1 cellular context compared by ENCODE assay signal in genomic region chr12:45315462-45315861, GRCh38.
TF ChIP-seq lines count a peak whose summit lies in the region.

No MANE protein-coding gene starts in this region.

TF ChIP-seq in K562, 482 proteins besides CTCF, POLR2A, EP300 and RAD21 (continued from another document and continues in another):
- TF ChIP-seq E4F1 (CRISPR knock-in tag; IDR thresholded peaks at IDR 0.05; ENCODE audit: borderline replicate concordance) (no peak), ARHGAP35 (IDR thresholded peaks at IDR 0.05; ENCODE audit: partially characterized antibody) (no peak), ZNF140 (CRISPR knock-in tag; IDR thresholded peaks at IDR 0.05) (no peak), SMC3 (conservative IDR thresholded peaks at IDR 0.05; ENCODE audit: insufficient read depth, low read depth, low read length) (no peak), MNT (conservative IDR thresholded peaks at IDR 0.05) (peak in 1 of 2 experiments; percentile 36; a peak in 2 of 4 replicates), POLR3A (IDR thresholded peaks at IDR 0.05; ENCODE audit: borderline replicate concordance, extremely low read depth, insufficient read depth, insufficient read length) (no peak), FOSL1 (tag; conservative IDR thresholded peaks at IDR 0.05) (peak; percentile 62), ZNF311 (CRISPR knock-in tag; IDR thresholded peaks at IDR 0.05) (0 out of 2 replicates have a peak, but pooled peaks have one; percentile 36), MEIS2 (IDR thresholded peaks at IDR 0.05; ENCODE audit: partially characterized antibody) (peak; percentile 43), ZSCAN29 (IDR thresholded peaks at IDR 0.05) (no peak), TAF9B (IDR thresholded peaks at IDR 0.05; ENCODE audit: partially characterized antibody) (peak; percentile 19), L3MBTL2 (IDR thresholded peaks at IDR 0.05) (no peak), ZKSCAN8 (CRISPR knock-in tag; IDR thresholded peaks at IDR 0.05) (no peak), HMGN3 (IDR thresholded peaks at IDR 0.05; ENCODE audit: borderline replicate concordance, extremely low read depth, insufficient read length, low read depth, low read length) (peak; percentile 42), NFIC (IDR thresholded peaks at IDR 0.05) (peak; percentile 52), GABPA (tag; conservative IDR thresholded peaks at IDR 0.05; ENCODE audit: low read depth) (0 out of 2 replicates have a peak, but pooled peaks have one; percentile 29), ZC3H11A (IDR thresholded peaks at IDR 0.05; ENCODE audit: low read depth, low read length) (no peak), ZFP30 (CRISPR knock-in tag; IDR thresholded peaks at IDR 0.05; ENCODE audit: borderline replicate concordance) (no peak), SMARCE1 (IDR thresholded peaks at IDR 0.05) (0 out of 2 replicates have a peak, but pooled peaks have one; percentile 62), KDM1A (IDR thresholded peaks at IDR 0.05) (peak; percentile 91 to 92), NR2C1 (IDR thresholded peaks at IDR 0.05) (no peak), NR2C1 (tag; IDR thresholded peaks at IDR 0.05) (0 out of 2 replicates have a peak, but pooled peaks have one; percentile 23), ZNF175 (CRISPR knock-in tag; IDR thresholded peaks at IDR 0.05; ENCODE audit: low read depth) (0 out of 2 replicates have a peak, but pooled peaks have one; percentile 47), POLR2H (tag; IDR thresholded peaks at IDR 0.05; ENCODE audit: low read depth) (no peak), ASH1L (IDR thresholded peaks at IDR 0.05; ENCODE audit: borderline replicate concordance, low read depth, partially characterized antibody) (peak; percentile 24), ZBTB40 (IDR thresholded peaks at IDR 0.05) (peak; percentile 50; the same call in 1 of the 2 replicates), ZBTB40 (CRISPR knock-in tag; IDR thresholded peaks at IDR 0.05) (no peak), ADNP (tag; IDR thresholded peaks at IDR 0.05) (0 out of 2 replicates have a peak, but pooled peaks have one; percentile 29), EHMT2 (IDR thresholded peaks at IDR 0.05) (peak; percentile 48; the same call in 1 of the 2 replicates), TCF15 (CRISPR knock-in tag; IDR thresholded peaks at IDR 0.05) (no peak), ZBTB9 (CRISPR knock-in tag; IDR thresholded peaks at IDR 0.05) (no peak), MTF1 (CRISPR knock-in tag; IDR thresholded peaks at IDR 0.05; ENCODE audit: borderline replicate concordance) (no peak), ZFX (CRISPR knock-in tag; IDR thresholded peaks at IDR 0.05) (no peak), ELF4 (CRISPR knock-in tag; IDR thresholded peaks at IDR 0.05) (peak; percentile 68; the same call in 1 of the 2 replicates), FOXK1 (CRISPR knock-in tag; IDR thresholded peaks at IDR 0.05; ENCODE audit: borderline replicate concordance) (no peak), HDAC2 (IDR thresholded peaks at IDR 0.05) (peak; percentile 79; the same call in 1 of the 2 replicates), KAT7 (CRISPR knock-in tag; IDR thresholded peaks at IDR 0.05; ENCODE audit: borderline replicate concordance) (no peak), E2F1 (CRISPR knock-in tag; IDR thresholded peaks at IDR 0.05) (no peak), NCOR1 (IDR thresholded peaks at IDR 0.05) (peak; percentile 74), SMARCA5 (IDR thresholded peaks at IDR 0.05) (no peak), PPARD (CRISPR knock-in tag; IDR thresholded peaks at IDR 0.05) (no peak), ZBTB49 (CRISPR knock-in tag; IDR thresholded peaks at IDR 0.05; ENCODE audit: borderline replicate concordance) (no peak), ZBTB2 (IDR thresholded peaks at IDR 0.05) (no peak)
